In genomic region chr3:16059700-16060357, GRCh38 we compare ENCODE assay signal across 11 cellular contexts.
DNase-seq lines count a peak whose midpoint lies in the region; ATAC-seq and TF ChIP-seq lines count a peak whose summit lies in the region.
"Had no signal": no experiment of that assay in that cellular context is flagged by ENCODE, and none has a peak within 500 bp of the region (broad histone marks: within the 10 kb centered on the region; RNA-seq: fewer than 3 reads in every experiment).

No MANE protein-coding gene starts in this region.

- no peaks in the 10 kb centered on the region for H3K9me3 ChIP-seq in duodenal mucosa (ENCODE audit: control insufficient read depth in 1 of 2, low read length in 2 of 2)
- no peaks in the 10 kb centered on the region for H3K9me3 ChIP-seq in mesodermal cell (ENCODE audit: control insufficient read depth, low read length)
- H3K9me3 ChIP-seq in thoracic aorta, result no peaks in the 10 kb centered on the region

- no peaks in the 10 kb centered on the region; the same call in 1 of the 2 replicates for H3K9me3 Mint-ChIP-seq in WTC11

- H3K36me3 ChIP-seq in duodenal mucosa (ENCODE audit: control insufficient read depth in 1 of 2, insufficient read depth in 2 of 2, low read length in 2 of 2) (no peaks in the 10 kb centered on the region), mesodermal cell (ENCODE audit: control insufficient read depth, insufficient read depth, low read length) (no peaks in the 10 kb centered on the region), thoracic aorta (no peaks in the 10 kb centered on the region)

- CTCF ChIA-PET in RWPE1 (lab: Yijun Ruan, JAX), result interaction anchor here (0.6 kb wide), 2 partner anchors 83 to 93 kb away, joined by 3 read pairs; no protein-coding TSS in a partner anchor
- CTCF ChIA-PET in WTC11 (lab: Charles Lee), result interaction anchor here (0.7 to 1.7 kb wide), 2 partner anchors 11 to 118 kb away, joined by 3 to 10 read pairs; no protein-coding TSS in a partner anchor

- no peak overlapping the region for H3K4me3 ChIP-seq in duodenal mucosa (ENCODE audit: low read depth in 1 of 2, low read length in 2 of 2)
- H3K4me3 ChIP-seq in mesodermal cell (ENCODE audit: extremely low read depth, insufficient read depth, low read length, poor library complexity, severe bottlenecking), result no peak overlapping the region
- H3K4me3 ChIP-seq in thoracic aorta, result no peak overlapping the region

- peak; percentile 20 for DNase-seq in RWPE1 (ENCODE audit: low spot score)
- DNase-seq in thoracic aorta (ENCODE audit: low spot score), result no peak
- no peak for DNase-seq in foreskin melanocyte
- DNase-seq in SW 1271 (lab: John Stamatoyannopoulos, UW), result no peak
- DNase-seq in WTC11 (ENCODE audit: low spot score), result no peak
- no peak for DNase-seq in hippocampal formation (lab: John Stamatoyannopoulos, UW)
- DNase-seq: KBM-7, NCI-H2107 had no signal

- H3K27me3 ChIP-seq in duodenal mucosa (ENCODE audit: control insufficient read depth in 1 of 2, insufficient read depth in 2 of 2, low read length in 2 of 2) (no peaks in the 10 kb centered on the region), thoracic aorta (replicated peaks; ENCODE audit: insufficient read depth) (no peaks in the 10 kb centered on the region)

- WGBS in mesodermal cell (ENCODE audit: insufficient coverage in 2 of 2), 2 experiments, result 82 to 93% methylated on average over 2 of the region's 3 CpGs

- peaks cover 4% of the 10 kb centered on the region for H3K4me1 Mint-ChIP-seq in WTC11

- POLR2A ChIA-PET in RWPE1 (lab: Yijun Ruan, JAX; ENCODE audit: low non-redundant PET), result no interaction called here
- POLR2A ChIA-PET in WTC11 (lab: Charles Lee), result no interaction called here

- no peak overlapping the region for H3K9ac ChIP-seq in duodenal mucosa (ENCODE audit: low read depth in 1 of 2, low read length in 2 of 2)

- H3K36me3 Mint-ChIP-seq in WTC11, result no peaks in the 10 kb centered on the region
- H3K36me3 Mint-ChIP-seq: CD14-positive monocyte had no signal

- H3K27me3 Mint-ChIP-seq in WTC11 (ENCODE audit: low read depth), result peaks cover 4% of the 10 kb centered on the region; the same call in 1 of the 2 replicates

- H3K4me1 ChIP-seq in duodenal mucosa (ENCODE audit: control insufficient read depth in 1 of 2, insufficient read depth in 2 of 2, low read length in 2 of 2) (no peaks in the 10 kb centered on the region), mesodermal cell (ENCODE audit: control insufficient read depth, insufficient read depth, low read length, poor library complexity, severe bottlenecking) (peaks cover 30% of the 10 kb centered on the region), thoracic aorta (ENCODE audit: control insufficient read depth in 1 of 2, low read depth in 2 of 2) (peaks cover 22 to 67% of the 10 kb centered on the region in 2 donors)

- TF ChIP-seq CTCF in RWPE1 (conservative IDR thresholded peaks at IDR 0.05; ENCODE audit: low read depth), result no peak
- no peak for TF ChIP-seq CTCF in thoracic aorta (IDR thresholded peaks at IDR 0.05)
- TF ChIP-seq CTCF in WTC11 (IDR thresholded peaks at IDR 0.05), result no peak

- ATAC-seq in thoracic aorta (ENCODE audit: insufficient number of reproducible peaks, low FRiP score, low read depth) (peak; percentile 17), WTC11 (no peak)

- no peak overlapping the region for H3K4me3 Mint-ChIP-seq in WTC11
- H3K4me3 Mint-ChIP-seq: CD14-positive monocyte had no signal

- H3K27ac Mint-ChIP-seq in WTC11, result no peak overlapping the region
- H3K27ac Mint-ChIP-seq: CD14-positive monocyte had no signal

- H3K27ac ChIP-seq in RWPE1 (peak overlapping the region; percentile 52), duodenal mucosa (ENCODE audit: low read depth, low read length) (peak overlapping the region; percentile 4), mesodermal cell (ENCODE audit: low read depth, low read length, severe bottlenecking) (peak overlapping the region; percentile 85), thoracic aorta (peak overlapping the region; percentile 75 to 81)

TF ChIP-seq in WTC11, 78 proteins besides CTCF, POLR2A, EP300 and RAD21 (continues in another document):
- TF ChIP-seq USF1 (CRISPR knock-in tag; IDR thresholded peaks at IDR 0.05) (no peak), TP53 (CRISPR knock-in tag; IDR thresholded peaks at IDR 0.05) (no peak), ELF4 (CRISPR knock-in tag; IDR thresholded peaks at IDR 0.05; ENCODE audit: low read depth) (no peak), AR (CRISPR knock-in tag; IDR thresholded peaks at IDR 0.05) (no peak), JUN (CRISPR knock-in tag; IDR thresholded peaks at IDR 0.05) (no peak), RORB (CRISPR knock-in tag; IDR thresholded peaks at IDR 0.05) (no peak), ZNF317 (CRISPR knock-in tag; IDR thresholded peaks at IDR 0.05; ENCODE audit: borderline replicate concordance, low read depth) (no peak)
- TF ChIP-seq, protein P1, sequence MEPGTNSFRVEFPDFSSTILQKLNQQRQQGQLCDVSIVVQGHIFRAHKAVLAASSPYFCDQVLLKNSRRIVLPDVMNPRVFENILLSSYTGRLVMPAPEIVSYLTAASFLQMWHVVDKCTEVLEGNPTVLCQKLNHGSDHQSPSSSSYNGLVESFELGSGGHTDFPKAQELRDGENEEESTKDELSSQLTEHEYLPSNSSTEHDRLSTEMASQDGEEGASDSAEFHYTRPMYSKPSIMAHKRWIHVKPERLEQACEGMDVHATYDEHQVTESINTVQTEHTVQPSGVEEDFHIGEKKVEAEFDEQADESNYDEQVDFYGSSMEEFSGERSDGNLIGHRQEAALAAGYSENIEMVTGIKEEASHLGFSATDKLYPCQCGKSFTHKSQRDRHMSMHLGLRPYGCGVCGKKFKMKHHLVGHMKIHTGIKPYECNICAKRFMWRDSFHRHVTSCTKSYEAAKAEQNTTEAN (CRISPR knock-in tag; IDR thresholded peaks at IDR 0.05), result no peak
- TF ChIP-seq, protein P2, sequence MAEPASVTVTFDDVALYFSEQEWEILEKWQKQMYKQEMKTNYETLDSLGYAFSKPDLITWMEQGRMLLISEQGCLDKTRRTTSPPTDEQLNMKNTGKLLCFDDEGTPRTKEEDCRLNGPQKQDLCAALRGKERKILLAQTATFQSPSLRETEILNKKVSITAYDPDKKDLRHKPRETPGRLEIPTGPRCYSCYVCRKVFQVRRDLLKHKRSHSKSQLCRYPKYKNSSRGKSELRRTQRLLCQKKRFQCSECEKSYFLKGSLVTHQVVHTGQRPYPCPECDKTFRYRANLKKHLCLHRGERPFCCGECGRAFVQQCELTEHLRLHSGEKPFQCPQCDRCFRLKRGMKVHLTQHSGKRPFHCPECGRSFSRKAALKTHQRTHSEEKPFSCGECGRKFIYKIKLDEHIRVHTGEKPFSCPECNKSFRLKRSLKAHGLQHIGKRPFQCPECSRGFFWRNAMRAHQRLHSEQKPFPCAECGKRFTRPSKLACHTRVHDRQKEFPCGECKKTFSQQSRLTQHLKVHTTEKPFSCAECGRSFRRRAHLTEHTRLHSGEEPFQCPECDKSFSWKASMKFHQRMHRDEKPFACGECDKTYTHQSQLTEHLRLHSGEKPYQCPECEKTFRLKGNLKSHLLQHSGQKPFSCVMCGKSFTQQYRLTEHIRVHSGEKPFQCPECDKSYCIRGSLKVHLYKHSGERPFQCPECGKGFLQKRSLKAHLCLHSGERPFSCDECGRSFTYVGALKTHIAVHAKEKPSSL (CRISPR knock-in tag; conservative IDR thresholded peaks at IDR 0.05), result no peak
- TF ChIP-seq, protein P3, sequence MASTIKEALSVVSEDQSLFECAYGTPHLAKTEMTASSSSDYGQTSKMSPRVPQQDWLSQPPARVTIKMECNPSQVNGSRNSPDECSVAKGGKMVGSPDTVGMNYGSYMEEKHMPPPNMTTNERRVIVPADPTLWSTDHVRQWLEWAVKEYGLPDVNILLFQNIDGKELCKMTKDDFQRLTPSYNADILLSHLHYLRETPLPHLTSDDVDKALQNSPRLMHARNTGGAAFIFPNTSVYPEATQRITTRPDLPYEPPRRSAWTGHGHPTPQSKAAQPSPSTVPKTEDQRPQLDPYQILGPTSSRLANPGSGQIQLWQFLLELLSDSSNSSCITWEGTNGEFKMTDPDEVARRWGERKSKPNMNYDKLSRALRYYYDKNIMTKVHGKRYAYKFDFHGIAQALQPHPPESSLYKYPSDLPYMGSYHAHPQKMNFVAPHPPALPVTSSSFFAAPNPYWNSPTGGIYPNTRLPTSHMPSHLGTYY (CRISPR knock-in tag; IDR thresholded peaks at IDR 0.05), result no peak

Comparison
In these comparisons a context has a peak if more than half of its experiments do, and no peak if none do; other contexts are left out.
1. H3K27ac ChIP-seq: peak in every context shown above with its lines; median percentile 85 in mesodermal cell; 78 in thoracic aorta; 52 in RWPE1; 4 in duodenal mucosa.